9 cellular contexts compared by ENCODE assay signal in genomic region chr3:30496496-30496966, GRCh38.
DNase-seq lines count a peak whose midpoint lies in the region; ATAC-seq, FAIRE-seq and TF ChIP-seq lines count a peak whose summit lies in the region.
"Had no signal": no experiment of that assay in that cellular context is flagged by ENCODE, and none has a peak within 500 bp of the region (broad histone marks: within the 10 kb centered on the region; RNA-seq: fewer than 3 reads in every experiment).

No MANE protein-coding gene starts in this region.

- peak overlapping the region; percentile 84 to 92 for H3K27ac ChIP-seq in thoracic aorta

- H3K4me1 ChIP-seq in thoracic aorta (ENCODE audit: control insufficient read depth in 1 of 2, low read depth in 2 of 2) = peaks cover 52 to 78% of the 10 kb centered on the region in 2 donors

- TF ChIP-seq CTCF in bronchial epithelial cell (IDR thresholded peaks at IDR 0.05; ENCODE audit: insufficient read depth, low read length, severe bottlenecking) (no peak), thoracic aorta (IDR thresholded peaks at IDR 0.05) (no peak)

- no peaks in the 10 kb centered on the region for H3K9me3 ChIP-seq in thoracic aorta

- no peaks in the 10 kb centered on the region for H3K27me3 ChIP-seq in bronchial epithelial cell (ENCODE audit: control insufficient read depth, insufficient read depth, low read length)
- H3K27me3 ChIP-seq in thoracic aorta (replicated peaks; ENCODE audit: insufficient read depth) = no peaks in the 10 kb centered on the region

- ATAC-seq in thoracic aorta (ENCODE audit: insufficient number of reproducible peaks, low FRiP score, low read depth) = peak; percentile 54

- H3K36me3 ChIP-seq in bronchial epithelial cell (ENCODE audit: control insufficient read depth, insufficient read depth, low read length) = no peaks in the 10 kb centered on the region
- no peaks in the 10 kb centered on the region for H3K36me3 ChIP-seq in thoracic aorta

- FAIRE-seq in bronchial epithelial cell (lab: Jason Lieb, UNC) = no peak

- H3K4me3 ChIP-seq in bronchial epithelial cell (ENCODE audit: low read depth, low read length) (no peak overlapping the region), thoracic aorta (peak overlapping the region; percentile 27)

- DNase-seq in Kasumi-1 (lab: John Stamatoyannopoulos, UW) = peak; percentile 3 to 10
- DNase-seq in bronchial epithelial cell (ENCODE audit: low read depth) = peak; percentile 22
- peak; percentile 29 for DNase-seq in medulla oblongata (ENCODE audit: extremely low spot score)
- DNase-seq in thoracic aorta (ENCODE audit: low spot score) = no peak
- DNase-seq in stimulated activated CD4-positive, alpha-beta T cell treated with anti-CD3 and anti-CD28 coated beads, Interleukin-2, amount 100 ng/mL, for 24 hours = no peak
- DNase-seq in NCI-H2171 treated with DMSO at 0.1 percent for 48 hours (lab: John Stamatoyannopoulos, UW) = no peak
- DNase-seq in HPDE6-E6E7 (ENCODE audit: extremely low spot score) = no peak
- DNase-seq in cerebellum (ENCODE audit: low spot score) = no peak
- DNase-seq: NCI-H1694 treated with DMSO at 0.1 percent for 48 hours had no signal

Comparison
In these comparisons a context has a peak if more than half of its experiments do, and no peak if none do; other contexts are left out.
1. DNase-seq: peak in Kasumi-1 (2 of 2), bronchial epithelial cell (single experiment) and medulla oblongata (single experiment); none in thoracic aorta (single experiment), stimulated activated CD4-positive, alpha-beta T cell treated with anti-CD3 and anti-CD28 coated beads, Interleukin-2, amount 100 ng/mL, for 24 hours (0 of 2), NCI-H2171 treated with DMSO at 0.1 percent for 48 hours (single experiment), HPDE6-E6E7 (single experiment) and cerebellum (single experiment).